ENCODE assay signal across 18 cellular contexts in genomic region chrX:10282490-10282889, GRCh38.
A peak's percentile ranks its signal among the peaks of the same experiment; 100 is the strongest.
DNase-seq lines count a peak whose midpoint lies in the region; ATAC-seq and TF ChIP-seq lines count a peak whose summit lies in the region.
"Had no signal": no experiment of that assay in that cellular context is flagged by ENCODE, and none has a peak within 500 bp of the region (broad histone marks: within the 10 kb centered on the region; RNA-seq: fewer than 3 reads in every experiment).

No MANE protein-coding gene starts in this region.

- no peaks in the 10 kb centered on the region for H3K9me2 ChIP-seq in GM23338 (ENCODE audit: insufficient read depth)

- H3K27me3 Mint-ChIP-seq in GM23338 (ENCODE audit: insufficient read depth, low read depth, poor library complexity) (no peaks in the 10 kb centered on the region), WTC11 (ENCODE audit: low read depth) (no peaks in the 10 kb centered on the region; the same call in 1 of the 2 replicates)
- H3K27me3 Mint-ChIP-seq in activated T-cell treated with anti-CD3 and anti-CD28 coated beads, Interleukin-2, amount 50 U/mL, for 24 hours, result peaks cover 14% of the 10 kb centered on the region
- H3K27me3 Mint-ChIP-seq: CD4-positive, CD25-positive, alpha-beta regulatory T cell had no signal

- TF ChIP-seq CTCF in GM23338 (conservative IDR thresholded peaks at IDR 0.05; ENCODE audit: low read depth in 2 of 2), result 0 out of 4 replicates have a peak, but pooled peaks of 1 of the 2 experiments have one; percentile 18
- no peak for TF ChIP-seq CTCF in WTC11 (IDR thresholded peaks at IDR 0.05)

- H3K9me3 Mint-ChIP-seq in GM23338 (no peaks in the 10 kb centered on the region), WTC11 (no peaks in the 10 kb centered on the region)
- H3K9me3 Mint-ChIP-seq in activated T-cell treated with anti-CD3 and anti-CD28 coated beads, Interleukin-2, amount 50 U/mL, for 24 hours, result no peaks in the 10 kb centered on the region

- H3K4me2 ChIP-seq in GM23338, result no peak overlapping the region

- H3K27me3 ChIP-seq in GM23338 (ENCODE audit: insufficient read depth), result no peaks in the 10 kb centered on the region
- H3K27me3 ChIP-seq: BE2C had no signal

- no peak overlapping the region for H3K4me3 Mint-ChIP-seq in GM23338
- no peak overlapping the region for H3K4me3 Mint-ChIP-seq in WTC11
- no peak overlapping the region for H3K4me3 Mint-ChIP-seq in activated T-cell treated with anti-CD3 and anti-CD28 coated beads, Interleukin-2, amount 50 U/mL, for 24 hours
- H3K4me3 Mint-ChIP-seq: CD4-positive, CD25-positive, alpha-beta regulatory T cell; CD8-positive, alpha-beta memory T cell; IgD-negative memory B cell had no signal

- H3K27ac Mint-ChIP-seq in GM23338 (no peak overlapping the region), WTC11 (no peak overlapping the region)
- no peak overlapping the region for H3K27ac Mint-ChIP-seq in activated T-cell treated with anti-CD3 and anti-CD28 coated beads, Interleukin-2, amount 50 U/mL, for 24 hours
- H3K27ac Mint-ChIP-seq: CD4-positive, CD25-positive, alpha-beta regulatory T cell; CD8-positive, alpha-beta memory T cell; IgD-negative memory B cell had no signal

- no peaks in the 10 kb centered on the region for H3F3A ChIP-seq in GM23338 (replicated peaks; ENCODE audit: low read depth)

- H3K4me1 Mint-ChIP-seq in GM23338 (peaks cover 2% of the 10 kb centered on the region; the same call in 1 of the 3 replicates), WTC11 (0 out of 2 replicates have a peak, but pooled peaks cover 4% of the 10 kb centered on the region)
- H3K4me1 Mint-ChIP-seq in activated T-cell treated with anti-CD3 and anti-CD28 coated beads, Interleukin-2, amount 50 U/mL, for 24 hours (ENCODE audit: low read depth), result no peaks in the 10 kb centered on the region
- H3K4me1 Mint-ChIP-seq: CD4-positive, CD25-positive, alpha-beta regulatory T cell; CD8-positive, alpha-beta memory T cell; IgD-negative memory B cell had no signal

- H3K36me3 ChIP-seq in GM23338 (ENCODE audit: insufficient read depth), result no peaks in the 10 kb centered on the region
- H3K36me3 ChIP-seq: BE2C had no signal

- H3K27ac ChIP-seq in GM23338 (ENCODE audit: low read depth), result no peak overlapping the region
- H3K27ac ChIP-seq: GM23248 had no signal

- H3K36me3 Mint-ChIP-seq in GM23338 (ENCODE audit: low read depth) (no peaks in the 10 kb centered on the region), WTC11 (no peaks in the 10 kb centered on the region)
- H3K36me3 Mint-ChIP-seq in activated T-cell treated with anti-CD3 and anti-CD28 coated beads, Interleukin-2, amount 50 U/mL, for 24 hours (ENCODE audit: low read depth), result no peaks in the 10 kb centered on the region
- H3K36me3 Mint-ChIP-seq: CD4-positive, CD25-positive, alpha-beta regulatory T cell; CD8-positive, alpha-beta memory T cell; IgD-negative memory B cell had no signal

- no peak overlapping the region for H3K4me3 ChIP-seq in GM23338
- H3K4me3 ChIP-seq: GM23248 had no signal

- POLR2A ChIA-PET in WTC11 (lab: Charles Lee), result no interaction called here

- no peaks in the 10 kb centered on the region for H4K20me1 ChIP-seq in GM23338 (replicated peaks; ENCODE audit: insufficient read depth)

- no peaks in the 10 kb centered on the region for H3K4me1 ChIP-seq in GM23338 (ENCODE audit: insufficient read depth)
- H3K4me1 ChIP-seq: BE2C had no signal

- CTCF ChIA-PET in WTC11 (lab: Charles Lee), result interaction anchor here (0.7 kb wide), 1 partner anchor 9 kb away, joined by 3 read pairs; no protein-coding TSS in a partner anchor

- no peak overlapping the region for H2AFZ ChIP-seq in GM23338
- H2AFZ ChIP-seq: GM23248 had no signal

- ATAC-seq in GM23338, result peak; percentile 57; the same call in 2 of the 3 replicates
- peak; percentile 88 for ATAC-seq in WTC11
- no peak for ATAC-seq in HG03571 (IDR thresholded peaks at IDR 0.05; ENCODE audit: unreplicated experiment)
- ATAC-seq: HepG2 had no signal

- DNase-seq in GM23338 (ENCODE audit: low spot score), result peak; percentile 26
- DNase-seq in WTC11 (ENCODE audit: low spot score), result peak; percentile 8
- peak; percentile 63 for DNase-seq in iPS-NIHi7 (ENCODE audit: extremely low spot score)
- DNase-seq in SIG-M5 (lab: John Stamatoyannopoulos, UW), result no peak
- DNase-seq in activated T-cell treated with anti-CD3 and anti-CD28 coated beads, Interleukin-2, amount 50 U/mL, for 24 hours, result no peak
- DNase-seq: BE2C; C1 segment of cervical spinal cord; CD4-positive, CD25-positive, alpha-beta regulatory T cell; CD8-positive, alpha-beta memory T cell; COR-L47; DMS153; DMS79; GF-D8; GM23248; KBM-7 had no signal

- H3K79me2 ChIP-seq in GM23338 (replicated peaks; ENCODE audit: insufficient read depth), result no peaks in the 10 kb centered on the region

TF ChIP-seq in WTC11, 78 proteins besides CTCF, POLR2A, EP300 and RAD21:
- TF ChIP-seq NFYB (CRISPR knock-in tag; conservative IDR thresholded peaks at IDR 0.05; ENCODE audit: low read depth) (no peak), PRDM15 (CRISPR knock-in tag; IDR thresholded peaks at IDR 0.05) (no peak), NFE2L1 (CRISPR knock-in tag; IDR thresholded peaks at IDR 0.05) (no peak), NFATC4 (CRISPR knock-in tag; IDR thresholded peaks at IDR 0.05) (no peak), TCF7 (CRISPR knock-in tag; IDR thresholded peaks at IDR 0.05; ENCODE audit: low read depth) (no peak), IRF1 (CRISPR knock-in tag; IDR thresholded peaks at IDR 0.05) (no peak), SMAD4 (CRISPR knock-in tag; IDR thresholded peaks at IDR 0.05) (no peak), OVOL2 (CRISPR knock-in tag; IDR thresholded peaks at IDR 0.05; ENCODE audit: borderline replicate concordance) (no peak), ELF4 (CRISPR knock-in tag; IDR thresholded peaks at IDR 0.05; ENCODE audit: low read depth) (no peak), E2F4 (CRISPR knock-in tag; IDR thresholded peaks at IDR 0.05; ENCODE audit: borderline replicate concordance, low read depth) (no peak), MAX (CRISPR knock-in tag; IDR thresholded peaks at IDR 0.05) (no peak), IRF2 (CRISPR knock-in tag; IDR thresholded peaks at IDR 0.05; ENCODE audit: borderline replicate concordance, low read depth) (no peak)

Comparison
In these comparisons a context has a peak if more than half of its experiments do, and no peak if none do; other contexts are left out.
1. DNase-seq: peak in GM23338 (single experiment), WTC11 (single experiment) and iPS-NIHi7 (single experiment); none in SIG-M5 (single experiment) and activated T-cell treated with anti-CD3 and anti-CD28 coated beads, Interleukin-2, amount 50 U/mL, for 24 hours (single experiment).